2 cellular contexts compared by ENCODE assay signal in genomic region chr1:17251246-17251645, GRCh38.
TF ChIP-seq lines count a peak whose summit lies in the region.

No MANE protein-coding gene starts in this region.

TF ChIP-seq in A549, 52 proteins besides CTCF, POLR2A, EP300 and RAD21:
- TF ChIP-seq GATA3 (IDR thresholded peaks at IDR 0.05; ENCODE audit: borderline replicate concordance) (peak; percentile 13; the same call in 1 of the 2 replicates), CBX2 (IDR thresholded peaks at IDR 0.05; ENCODE audit: borderline replicate concordance, low read depth) (no peak)
TF ChIP-seq in A549: peak in this region for 1.

TF ChIP-seq in IMR-90, 13 proteins besides CTCF, POLR2A, EP300 and RAD21:
- no peak for TF ChIP-seq NFE2L2 (IDR thresholded peaks at IDR 0.05; ENCODE audit: low read depth, low read length)
- no peak for TF ChIP-seq RFX5 (IDR thresholded peaks at IDR 0.05; ENCODE audit: low read depth, low read length)
- TF ChIP-seq MAFK (IDR thresholded peaks at IDR 0.05; ENCODE audit: low read depth, low read length): no peak
- TF ChIP-seq MXI1 (IDR thresholded peaks at IDR 0.05; ENCODE audit: borderline replicate concordance, low read depth, low read length): no peak
- TF ChIP-seq RCOR1 (IDR thresholded peaks at IDR 0.05; ENCODE audit: insufficient replicate concordance, low read length): no peak
- TF ChIP-seq FOS (IDR thresholded peaks at IDR 0.05; ENCODE audit: low read depth, low read length): no peak
- no peak for TF ChIP-seq CEBPB (IDR thresholded peaks at IDR 0.05; ENCODE audit: low read depth, low read length)
- no peak for TF ChIP-seq CHD1 (IDR thresholded peaks at IDR 0.05; ENCODE audit: low read depth, low read length)
- TF ChIP-seq USF2 (IDR thresholded peaks at IDR 0.05; ENCODE audit: low read depth, low read length): no peak
- TF ChIP-seq BHLHE40 (IDR thresholded peaks at IDR 0.05; ENCODE audit: low read depth, low read length): no peak
- no peak for TF ChIP-seq MAZ (IDR thresholded peaks at IDR 0.05; ENCODE audit: borderline replicate concordance, low read depth, low read length)
TF ChIP-seq in IMR-90: peak in this region for 0.
